1 cellular context compared by ENCODE assay signal in the genomic region with DNA sequence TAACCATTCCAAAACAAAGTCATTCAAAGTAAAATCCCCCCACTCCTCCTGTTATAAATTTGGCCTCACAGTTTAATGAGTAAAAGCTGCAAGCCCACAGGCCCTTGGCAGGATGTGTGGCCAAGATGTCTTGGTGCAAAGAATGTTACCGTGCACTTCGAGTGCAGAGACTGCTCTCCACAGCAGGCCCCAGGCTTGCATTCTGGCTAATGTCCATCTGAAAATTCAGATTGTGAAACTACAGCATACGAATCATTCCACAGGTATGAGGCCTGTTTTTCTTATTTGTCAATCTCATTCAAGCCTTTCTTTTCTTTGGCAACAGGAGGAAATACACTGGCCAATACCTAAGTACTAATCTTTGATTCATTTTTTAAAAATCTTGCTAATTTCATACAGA.
TF ChIP-seq lines count a peak whose summit lies in the region.

No MANE protein-coding gene starts in this region.

TF ChIP-seq in HepG2, 621 proteins besides CTCF, POLR2A, EP300 and RAD21:
- TF ChIP-seq, protein P1, sequence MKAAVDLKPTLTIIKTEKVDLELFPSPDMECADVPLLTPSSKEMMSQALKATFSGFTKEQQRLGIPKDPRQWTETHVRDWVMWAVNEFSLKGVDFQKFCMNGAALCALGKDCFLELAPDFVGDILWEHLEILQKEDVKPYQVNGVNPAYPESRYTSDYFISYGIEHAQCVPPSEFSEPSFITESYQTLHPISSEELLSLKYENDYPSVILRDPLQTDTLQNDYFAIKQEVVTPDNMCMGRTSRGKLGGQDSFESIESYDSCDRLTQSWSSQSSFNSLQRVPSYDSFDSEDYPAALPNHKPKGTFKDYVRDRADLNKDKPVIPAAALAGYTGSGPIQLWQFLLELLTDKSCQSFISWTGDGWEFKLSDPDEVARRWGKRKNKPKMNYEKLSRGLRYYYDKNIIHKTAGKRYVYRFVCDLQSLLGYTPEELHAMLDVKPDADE (CRISPR knock-in tag; IDR thresholded peaks at IDR 0.05): no peak
- no peak for TF ChIP-seq CHD4 (IDR thresholded peaks at IDR 0.05; ENCODE audit: borderline replicate concordance, low read length)
- TF ChIP-seq SP4 (CRISPR knock-in tag; IDR thresholded peaks at IDR 0.05): no peak
- no peak for TF ChIP-seq KLF12 (CRISPR knock-in tag; IDR thresholded peaks at IDR 0.05; ENCODE audit: borderline replicate concordance)
- TF ChIP-seq MYC (CRISPR knock-in tag; IDR thresholded peaks at IDR 0.05; ENCODE audit: borderline replicate concordance): no peak
- TF ChIP-seq, protein P2, sequence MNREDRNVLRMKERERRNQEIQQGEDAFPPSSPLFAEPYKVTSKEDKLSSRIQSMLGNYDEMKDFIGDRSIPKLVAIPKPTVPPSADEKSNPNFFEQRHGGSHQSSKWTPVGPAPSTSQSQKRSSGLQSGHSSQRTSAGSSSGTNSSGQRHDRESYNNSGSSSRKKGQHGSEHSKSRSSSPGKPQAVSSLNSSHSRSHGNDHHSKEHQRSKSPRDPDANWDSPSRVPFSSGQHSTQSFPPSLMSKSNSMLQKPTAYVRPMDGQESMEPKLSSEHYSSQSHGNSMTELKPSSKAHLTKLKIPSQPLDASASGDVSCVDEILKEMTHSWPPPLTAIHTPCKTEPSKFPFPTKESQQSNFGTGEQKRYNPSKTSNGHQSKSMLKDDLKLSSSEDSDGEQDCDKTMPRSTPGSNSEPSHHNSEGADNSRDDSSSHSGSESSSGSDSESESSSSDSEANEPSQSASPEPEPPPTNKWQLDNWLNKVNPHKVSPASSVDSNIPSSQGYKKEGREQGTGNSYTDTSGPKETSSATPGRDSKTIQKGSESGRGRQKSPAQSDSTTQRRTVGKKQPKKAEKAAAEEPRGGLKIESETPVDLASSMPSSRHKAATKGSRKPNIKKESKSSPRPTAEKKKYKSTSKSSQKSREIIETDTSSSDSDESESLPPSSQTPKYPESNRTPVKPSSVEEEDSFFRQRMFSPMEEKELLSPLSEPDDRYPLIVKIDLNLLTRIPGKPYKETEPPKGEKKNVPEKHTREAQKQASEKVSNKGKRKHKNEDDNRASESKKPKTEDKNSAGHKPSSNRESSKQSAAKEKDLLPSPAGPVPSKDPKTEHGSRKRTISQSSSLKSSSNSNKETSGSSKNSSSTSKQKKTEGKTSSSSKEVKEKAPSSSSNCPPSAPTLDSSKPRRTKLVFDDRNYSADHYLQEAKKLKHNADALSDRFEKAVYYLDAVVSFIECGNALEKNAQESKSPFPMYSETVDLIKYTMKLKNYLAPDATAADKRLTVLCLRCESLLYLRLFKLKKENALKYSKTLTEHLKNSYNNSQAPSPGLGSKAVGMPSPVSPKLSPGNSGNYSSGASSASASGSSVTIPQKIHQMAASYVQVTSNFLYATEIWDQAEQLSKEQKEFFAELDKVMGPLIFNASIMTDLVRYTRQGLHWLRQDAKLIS (CRISPR knock-in tag; IDR thresholded peaks at IDR 0.05): no peak
- TF ChIP-seq ZNF333 (CRISPR knock-in tag; IDR thresholded peaks at IDR 0.05; ENCODE audit: borderline replicate concordance): no peak
- no peak for TF ChIP-seq HDAC1 (CRISPR knock-in tag; IDR thresholded peaks at IDR 0.05)
